2 cellular contexts compared by ENCODE assay signal in the genomic region with DNA sequence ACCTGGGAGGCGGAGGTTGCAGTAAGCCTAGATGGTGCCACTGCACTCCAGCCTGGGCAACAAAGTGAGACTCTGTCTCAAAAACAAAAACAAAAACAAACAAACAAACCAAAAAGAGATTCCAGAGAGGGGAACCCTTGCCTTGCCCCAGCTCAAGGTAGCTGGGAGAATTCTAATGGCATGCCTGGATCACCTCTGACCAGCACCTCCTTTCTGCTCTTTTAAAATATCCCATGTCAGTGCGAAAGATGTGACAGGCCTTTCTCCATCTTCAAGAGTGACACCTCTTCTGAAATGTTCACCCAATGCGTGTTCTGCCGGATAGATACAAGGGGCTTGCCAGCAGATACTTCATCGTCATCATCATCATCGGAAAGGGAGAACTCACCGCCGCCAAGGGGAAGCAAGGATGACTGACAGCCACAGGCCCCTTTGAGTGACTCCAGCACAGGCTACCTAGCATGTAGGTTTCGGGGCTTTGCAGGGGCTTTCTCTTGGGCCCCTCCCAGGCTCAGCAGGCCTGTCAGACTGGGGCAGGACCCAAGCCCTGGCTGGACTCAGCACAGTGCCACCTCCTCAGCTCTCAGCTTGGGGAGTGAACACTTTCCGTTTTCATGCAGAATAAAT.
TF ChIP-seq lines count a peak whose summit lies in the region.

No MANE protein-coding gene starts in this region.

TF ChIP-seq in HCT116, 20 proteins besides CTCF, POLR2A, EP300 and RAD21 (continued from another document):
- TF ChIP-seq, protein P1, sequence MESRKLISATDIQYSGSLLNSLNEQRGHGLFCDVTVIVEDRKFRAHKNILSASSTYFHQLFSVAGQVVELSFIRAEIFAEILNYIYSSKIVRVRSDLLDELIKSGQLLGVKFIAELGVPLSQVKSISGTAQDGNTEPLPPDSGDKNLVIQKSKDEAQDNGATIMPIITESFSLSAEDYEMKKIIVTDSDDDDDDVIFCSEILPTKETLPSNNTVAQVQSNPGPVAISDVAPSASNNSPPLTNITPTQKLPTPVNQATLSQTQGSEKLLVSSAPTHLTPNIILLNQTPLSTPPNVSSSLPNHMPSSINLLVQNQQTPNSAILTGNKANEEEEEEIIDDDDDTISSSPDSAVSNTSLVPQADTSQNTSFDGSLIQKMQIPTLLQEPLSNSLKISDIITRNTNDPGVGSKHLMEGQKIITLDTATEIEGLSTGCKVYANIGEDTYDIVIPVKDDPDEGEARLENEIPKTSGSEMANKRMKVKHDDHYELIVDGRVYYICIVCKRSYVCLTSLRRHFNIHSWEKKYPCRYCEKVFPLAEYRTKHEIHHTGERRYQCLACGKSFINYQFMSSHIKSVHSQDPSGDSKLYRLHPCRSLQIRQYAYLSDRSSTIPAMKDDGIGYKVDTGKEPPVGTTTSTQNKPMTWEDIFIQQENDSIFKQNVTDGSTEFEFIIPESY (IDR thresholded peaks at IDR 0.05; ENCODE audit: extremely low read depth, insufficient replicate concordance, low read length): no peak
- TF ChIP-seq EZH2phosphoT487 (IDR thresholded peaks at IDR 0.05; ENCODE audit: borderline replicate concordance) (no peak), EZH2 (IDR thresholded peaks at IDR 0.05) (no peak), JUND (IDR thresholded peaks at IDR 0.05) (no peak), SP1 (IDR thresholded peaks at IDR 0.05; ENCODE audit: low read depth) (no peak), ZFX (IDR thresholded peaks at IDR 0.05) (no peak), EGR1 (IDR thresholded peaks at IDR 0.05; ENCODE audit: low read depth) (no peak), ELF1 (IDR thresholded peaks at IDR 0.05; ENCODE audit: borderline replicate concordance, low read depth) (no peak), SRF (IDR thresholded peaks at IDR 0.05; ENCODE audit: low read depth) (no peak), CBX3 (IDR thresholded peaks at IDR 0.05; ENCODE audit: low read depth) (no peak), MAX (IDR thresholded peaks at IDR 0.05) (no peak), ZNF274 (IDR thresholded peaks at IDR 0.05; ENCODE audit: low read depth, low read length) (no peak), YY1 (IDR thresholded peaks at IDR 0.05; ENCODE audit: extremely low read depth, insufficient replicate concordance, low read depth, low read length) (no peak), TCF7L2 (IDR thresholded peaks at IDR 0.05; ENCODE audit: borderline replicate concordance, extremely low read depth, insufficient read depth, insufficient read length) (no peak)
- TF ChIP-seq, protein P2, sequence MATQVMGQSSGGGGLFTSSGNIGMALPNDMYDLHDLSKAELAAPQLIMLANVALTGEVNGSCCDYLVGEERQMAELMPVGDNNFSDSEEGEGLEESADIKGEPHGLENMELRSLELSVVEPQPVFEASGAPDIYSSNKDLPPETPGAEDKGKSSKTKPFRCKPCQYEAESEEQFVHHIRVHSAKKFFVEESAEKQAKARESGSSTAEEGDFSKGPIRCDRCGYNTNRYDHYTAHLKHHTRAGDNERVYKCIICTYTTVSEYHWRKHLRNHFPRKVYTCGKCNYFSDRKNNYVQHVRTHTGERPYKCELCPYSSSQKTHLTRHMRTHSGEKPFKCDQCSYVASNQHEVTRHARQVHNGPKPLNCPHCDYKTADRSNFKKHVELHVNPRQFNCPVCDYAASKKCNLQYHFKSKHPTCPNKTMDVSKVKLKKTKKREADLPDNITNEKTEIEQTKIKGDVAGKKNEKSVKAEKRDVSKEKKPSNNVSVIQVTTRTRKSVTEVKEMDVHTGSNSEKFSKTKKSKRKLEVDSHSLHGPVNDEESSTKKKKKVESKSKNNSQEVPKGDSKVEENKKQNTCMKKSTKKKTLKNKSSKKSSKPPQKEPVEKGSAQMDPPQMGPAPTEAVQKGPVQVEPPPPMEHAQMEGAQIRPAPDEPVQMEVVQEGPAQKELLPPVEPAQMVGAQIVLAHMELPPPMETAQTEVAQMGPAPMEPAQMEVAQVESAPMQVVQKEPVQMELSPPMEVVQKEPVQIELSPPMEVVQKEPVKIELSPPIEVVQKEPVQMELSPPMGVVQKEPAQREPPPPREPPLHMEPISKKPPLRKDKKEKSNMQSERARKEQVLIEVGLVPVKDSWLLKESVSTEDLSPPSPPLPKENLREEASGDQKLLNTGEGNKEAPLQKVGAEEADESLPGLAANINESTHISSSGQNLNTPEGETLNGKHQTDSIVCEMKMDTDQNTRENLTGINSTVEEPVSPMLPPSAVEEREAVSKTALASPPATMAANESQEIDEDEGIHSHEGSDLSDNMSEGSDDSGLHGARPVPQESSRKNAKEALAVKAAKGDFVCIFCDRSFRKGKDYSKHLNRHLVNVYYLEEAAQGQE (IDR thresholded peaks at IDR 0.05; ENCODE audit: low read depth): no peak

TF ChIP-seq in neural cell, 6 proteins besides CTCF, POLR2A, EP300 and RAD21 (continued from another document):
- TF ChIP-seq, protein P2 (IDR thresholded peaks at IDR 0.05; ENCODE audit: borderline replicate concordance): no peak
